ENCODE assay signal across 20 cellular contexts in genomic region chr10:90023950-90024349, GRCh38.
"Had no signal": no experiment of that assay in that cellular context is flagged by ENCODE, and none has a peak within 500 bp of the region (broad histone marks: within the 10 kb centered on the region; RNA-seq: fewer than 3 reads in every experiment).

No MANE protein-coding gene starts in this region.

- H3K4me1 Mint-ChIP-seq: activated CD4-positive, alpha-beta T cell treated with anti-CD3 and anti-CD28 coated beads, Interleukin-2, amount 10 ng/mL, durations not matched to agents 24 days and 14 days; central memory CD8-positive, alpha-beta T cell had no signal

- H3K27me3 Mint-ChIP-seq: progenitor cell of endocrine pancreas had no signal

- H3K4me3 Mint-ChIP-seq: activated CD4-positive, alpha-beta T cell treated with anti-CD3 and anti-CD28 coated beads, Interleukin-2, amount 10 ng/mL, durations not matched to agents 24 days and 14 days; activated CD8-positive, alpha-beta T cell treated with anti-CD3 and anti-CD28 coated beads for 36 hours; central memory CD8-positive, alpha-beta T cell had no signal

- H3K9me3 Mint-ChIP-seq: activated CD4-positive, alpha-beta T cell treated with anti-CD3 and anti-CD28 coated beads, Interleukin-2, amount 10 ng/mL, durations not matched to agents 24 days and 14 days; activated CD8-positive, alpha-beta T cell treated with anti-CD3 and anti-CD28 coated beads for 36 hours; activated T-helper 2 cell treated with anti-CD3 and anti-CD28 coated beads, Interferon-gamma antibody, Interleukin-2, Interleukin-4, amounts not matched to agents 10 μg/mL and 5 μg/mL and 100 μg/mL, durations not matched to agents 14 hours and 24 hours and 36 hours; central memory CD8-positive, alpha-beta T cell had no signal

- H3K4me3 ChIP-seq: coronary artery, left ventricle myocardium inferior, tibial nerve had no signal

- H3K4me1 ChIP-seq: left ventricle myocardium inferior, tibial nerve had no signal

- H3K27ac ChIP-seq: coronary artery, left ventricle myocardium inferior, tibial nerve had no signal

- H3K27me3 ChIP-seq: tibial nerve had no signal

- H3K36me3 ChIP-seq: left ventricle myocardium inferior, tibial nerve had no signal

- FAIRE-seq: endometrium, frontal cortex, urothelium cell line had no signal

- H3K9me3 ChIP-seq: left ventricle myocardium inferior, tibial nerve had no signal

- H3K27ac Mint-ChIP-seq: activated CD4-positive, alpha-beta T cell treated with anti-CD3 and anti-CD28 coated beads, Interleukin-2, amount 10 ng/mL, durations not matched to agents 24 days and 14 days; activated CD8-positive, alpha-beta T cell treated with anti-CD3 and anti-CD28 coated beads for 36 hours; activated T-helper 2 cell treated with anti-CD3 and anti-CD28 coated beads, Interferon-gamma antibody, Interleukin-2, Interleukin-4, amounts not matched to agents 10 μg/mL and 5 μg/mL and 100 μg/mL, durations not matched to agents 14 hours and 24 hours and 36 hours; progenitor cell of endocrine pancreas had no signal

- DNase-seq: activated CD4-positive, alpha-beta T cell treated with anti-CD3 and anti-CD28 coated beads, Interleukin-2, amount 10 ng/mL, durations not matched to agents 24 days and 14 days; activated CD8-positive, alpha-beta T cell treated with anti-CD3 and anti-CD28 coated beads for 36 hours; activated naive CD4-positive, alpha-beta T cell treated with Interleukin-2 at 50 U/mL for 16 hours; activated T-cell treated with anti-CD3 and anti-CD28 coated beads, Interleukin-2, amount 50 U/mL, for 1 hour; erythroblast; hypothalamus; left ventricle myocardium inferior; mammary epithelial cell; stimulated activated CD4-positive, alpha-beta T cell treated with anti-CD3 and anti-CD28 coated beads, Interleukin-2, amount 100 ng/mL, for 24 hours; stimulated activated naive CD8-positive, alpha-beta T cell treated with anti-CD3 and anti-CD28 coated beads, Interleukin-15, Interleukin-2, amounts not matched to agents 100 U/mL and 50 U/mL, for 24 hours; substantia nigra; T1000 had no signal
